In genomic region chr6:108559097-108559883, GRCh38 we compare ENCODE assay signal across 8 cellular contexts. TPM values are rescaled to one million over a fixed set of nuclear protein-coding genes. Genes with fewer than 3 reads are reported as not detected.
DNase-seq lines count a peak whose midpoint lies in the region; ATAC-seq and TF ChIP-seq lines count a peak whose summit lies in the region.

No MANE protein-coding gene starts in this region.

- H3K36me3 ChIP-seq in PC-3 (ENCODE audit: low read depth, low read length) (no peaks in the 10 kb centered on the region), mucosa of stomach (ENCODE audit: control insufficient read depth, insufficient read depth, low read length) (no peaks in the 10 kb centered on the region)

- intact Hi-C loops in CD4-positive, alpha-beta T cell (cut with DNase I, micrococcal nuclease), result loop anchor here (2.0 to 5.0 kb wide), 8 partner anchors 33 to 883 kb away; partner anchors contain the start of genes CD164 (in 2 of the 2), CEP57L1 (in 2 of the 2), SESN1 (in 2 of the 2) and PPIL6 (in 1 of the 2)
- intact Hi-C loops in PC-3 (cut with micrococcal nuclease), result loop anchor here (5.0 kb wide), 2 partner anchors 178 to 513 kb away; no protein-coding TSS in a partner anchor

- H3K4me1 ChIP-seq in PC-3 (ENCODE audit: insufficient read depth, low read length) (peaks cover 13% of the 10 kb centered on the region), mucosa of stomach (ENCODE audit: control insufficient read depth, insufficient read depth, low read length) (peaks cover 12% of the 10 kb centered on the region)

- H3K9me3 ChIP-seq in CD4-positive, alpha-beta T cell (ENCODE audit: control insufficient read depth, low read length), result no peaks in the 10 kb centered on the region
- H3K9me3 ChIP-seq in PC-3 (ENCODE audit: low read length) (no peaks in the 10 kb centered on the region), mucosa of stomach (ENCODE audit: control insufficient read depth, low read length) (no peaks in the 10 kb centered on the region)

- H3K4me3 ChIP-seq in PC-3 (ENCODE audit: low read length) (peak overlapping the region; percentile 95), mucosa of stomach (ENCODE audit: low read length) (peak overlapping the region; percentile 94)

- TF ChIP-seq POLR2A in erythroblast (IDR thresholded peaks at IDR 0.05; ENCODE audit: low read length), result peak; percentile 58

- CTCF ChIA-PET in CD4-positive, alpha-beta T cell (lab: Charles Lee), result no interaction called here
- CTCF ChIA-PET in PC-3 (lab: Charles Lee), result interaction anchor here (0.5 kb wide), 1 partner anchor 389 kb away, joined by 4 read pairs; no protein-coding TSS in a partner anchor

- H3K9me3 Mint-ChIP-seq in CD4-positive, alpha-beta T cell, result no peaks in the 10 kb centered on the region
- H3K9me3 Mint-ChIP-seq in activated T-cell treated with anti-CD3 and anti-CD28 coated beads, Interleukin-2, amount 50 U/mL, for 24 hours, result no peaks in the 10 kb centered on the region

- ATAC-seq in CD4-positive, alpha-beta T cell (ENCODE audit: poor library complexity), result peak; percentile 53
- peak; percentile 43 for ATAC-seq in GM19463 (IDR thresholded peaks at IDR 0.05; ENCODE audit: unreplicated experiment)
- ATAC-seq in PC-3, result peak; percentile 40

- H3K4me2 ChIP-seq in PC-3 (ENCODE audit: low read length), result peak overlapping the region; percentile 99

- peak overlapping the region; percentile 99 for H3K4me3 Mint-ChIP-seq in CD4-positive, alpha-beta T cell
- peak overlapping the region; percentile 90 for H3K4me3 Mint-ChIP-seq in activated T-cell treated with anti-CD3 and anti-CD28 coated beads, Interleukin-2, amount 50 U/mL, for 24 hours

- H3K27ac ChIP-seq in CD4-positive, alpha-beta T cell (ENCODE audit: low read depth, low read length), result peak overlapping the region; percentile 99
- peak overlapping the region; percentile 59; the same call in 1 of the 2 replicates for H3K27ac ChIP-seq in PC-3 (ENCODE audit: low read length)

- H3K36me3 Mint-ChIP-seq in CD4-positive, alpha-beta T cell (ENCODE audit: low read depth), result peaks cover 23% of the 10 kb centered on the region
- peaks cover 17% of the 10 kb centered on the region for H3K36me3 Mint-ChIP-seq in activated T-cell treated with anti-CD3 and anti-CD28 coated beads, Interleukin-2, amount 50 U/mL, for 24 hours (ENCODE audit: low read depth)

- no TSS peak for BruUV-seq in PC-3 (replicated peaks; lab: Mats Ljungman, UMichigan)

- peaks cover 38% of the 10 kb centered on the region for H3K79me2 ChIP-seq in PC-3 (ENCODE audit: low read length)

- peak; percentile 81 to 90 (median 86) for DNase-seq in CD4-positive, alpha-beta T cell
- DNase-seq in HuH-7 (ENCODE audit: low spot score), result peak; percentile 77
- peak; percentile 76 for DNase-seq in PC-3
- peak; percentile 86 for DNase-seq in activated T-cell treated with anti-CD3 and anti-CD28 coated beads, Interleukin-2, amount 50 U/mL, for 24 hours
- DNase-seq in erythroblast (lab: John Stamatoyannopoulos, UW), result peak; percentile 95 to 97
- DNase-seq in stimulated activated CD8-positive, alpha-beta memory T cell treated with anti-CD3 and anti-CD28 coated beads, Interleukin-4, amount 100 ng/mL, for 48 hours, result peak; percentile 82

- H3K9ac ChIP-seq in PC-3 (ENCODE audit: low read length) (peak overlapping the region; percentile 70), mucosa of stomach (ENCODE audit: low read length) (peak overlapping the region; percentile 99)

- peak overlapping the region; percentile 100 for H3K27ac Mint-ChIP-seq in CD4-positive, alpha-beta T cell
- peak overlapping the region; percentile 97 for H3K27ac Mint-ChIP-seq in activated T-cell treated with anti-CD3 and anti-CD28 coated beads, Interleukin-2, amount 50 U/mL, for 24 hours

- no peaks in the 10 kb centered on the region for H3K9me2 ChIP-seq in PC-3 (replicated peaks; ENCODE audit: low read length)

- H3K27me3 Mint-ChIP-seq in CD4-positive, alpha-beta T cell, result no peaks in the 10 kb centered on the region
- H3K27me3 Mint-ChIP-seq in activated T-cell treated with anti-CD3 and anti-CD28 coated beads, Interleukin-2, amount 50 U/mL, for 24 hours, result peaks cover 14% of the 10 kb centered on the region

- H4K20me1 ChIP-seq in PC-3 (ENCODE audit: low read length), result 0 out of 2 replicates have a peak, but pooled peaks cover 9% of the 10 kb centered on the region

- no peaks in the 10 kb centered on the region for H3F3A ChIP-seq in PC-3 (ENCODE audit: low read length, unreplicated experiment)

- POLR2A ChIA-PET in CD4-positive, alpha-beta T cell (lab: Charles Lee), result interaction anchor here (0.8 to 5.5 kb wide), 40 partner anchors 9 to 1132 kb away, joined by 3 to 102 read pairs (median 6); partner anchors contain the start of genes AFG1L, AK9, ARMC2 and CD164
- POLR2A ChIA-PET in PC-3 (lab: Charles Lee; ENCODE audit: unreplicated experiment), result no interaction called here

- no peak for TF ChIP-seq CTCF in CD4-positive, alpha-beta T cell (IDR thresholded peaks at IDR 0.05)
- no peak for TF ChIP-seq CTCF in PC-3 (conservative IDR thresholded peaks at IDR 0.05; ENCODE audit: low read depth, low read length)

- no peaks in the 10 kb centered on the region for H3K27me3 ChIP-seq in CD4-positive, alpha-beta T cell (ENCODE audit: control insufficient read depth, insufficient read depth, low read length)
- H3K27me3 ChIP-seq in PC-3 (ENCODE audit: low read length), result no peaks in the 10 kb centered on the region
- H3K27me3 ChIP-seq in mucosa of stomach (ENCODE audit: control insufficient read depth, insufficient read depth, low read length), result no peaks in the 10 kb centered on the region

- H2AFZ ChIP-seq in PC-3 (ENCODE audit: low read length), result peak overlapping the region; percentile 89

- H3K4me1 Mint-ChIP-seq in CD4-positive, alpha-beta T cell (ENCODE audit: low read depth), result peaks cover 26% of the 10 kb centered on the region
- H3K4me1 Mint-ChIP-seq in activated T-cell treated with anti-CD3 and anti-CD28 coated beads, Interleukin-2, amount 50 U/mL, for 24 hours (ENCODE audit: low read depth), result peaks cover 37% of the 10 kb centered on the region

RNA-seq across cellular contexts. Expression of gene FOXO3, which starts 1.4 kb away (rescaled TPM):
- total RNA-seq in CD4-positive, alpha-beta T cell, result 10 to 100 TPM; 24.3 to 25.3 TPM
- 12.8 and 19.9 TPM in 2 replicates for total RNA-seq in PC-3 (2014; rRNA removed)

Comparison
In these comparisons a context has a peak if more than half of its experiments do, and no peak if none do; other contexts are left out.
1. Peak in every context shown above with its lines: DNase-seq, ATAC-seq, H3K4me3 ChIP-seq and H3K27ac ChIP-seq.